ENCODE assay signal across 8 cellular contexts in genomic region chr4:1345905-1346780, GRCh38. TPM values are rescaled to one million over a fixed set of nuclear protein-coding genes. Genes with fewer than 3 reads are reported as not detected.
A peak's percentile ranks its signal among the peaks of the same experiment; 100 is the strongest.
DNase-seq lines count a peak whose midpoint lies in the region; ATAC-seq and TF ChIP-seq lines count a peak whose summit lies in the region.

No MANE protein-coding gene starts in this region.

- H3K9me3 ChIP-seq in CD4-positive, CD25-positive, alpha-beta regulatory T cell (ENCODE audit: control insufficient read depth in 2 of 2, low read length in 2 of 2): no peaks in the 10 kb centered on the region
- no peaks in the 10 kb centered on the region for H3K9me3 ChIP-seq in SK-N-MC (ENCODE audit: low read depth, low read length)

- DNase-seq in CD4-positive, CD25-positive, alpha-beta regulatory T cell: peak; percentile 32 to 62 (median 60)
- DNase-seq in SK-N-MC (ENCODE audit: low read depth, low spot score) (no peak), amygdala (lab: John Stamatoyannopoulos, UW) (peak in 35 of 56 donors; percentile 15 to 68 (median 43)), hepatic stellate cell (ENCODE audit: low spot score) (peak; percentile 60), retinal pigment epithelial cell (ENCODE audit: low read depth) (no peak), NCI-H128 (lab: John Stamatoyannopoulos, UW; ENCODE audit: unreplicated experiment) (no peak)

- peaks cover 8% of the 10 kb centered on the region for H3K36me3 Mint-ChIP-seq in CD4-positive, CD25-positive, alpha-beta regulatory T cell

- H3K27ac ChIP-seq in CD4-positive, CD25-positive, alpha-beta regulatory T cell (ENCODE audit: insufficient read depth, low read length, poor library complexity, severe bottlenecking): peak overlapping the region; percentile 93
- peak overlapping the region; percentile 77 for H3K27ac ChIP-seq in SK-N-MC

- ATAC-seq in CD4-positive, CD25-positive, alpha-beta regulatory T cell (ENCODE audit: low read depth in 2 of 2): peak; percentile 5 to 10
- ATAC-seq in GM18907 (IDR thresholded peaks at IDR 0.05; ENCODE audit: unreplicated experiment): peak; percentile 32
- ATAC-seq in HG03354 (IDR thresholded peaks at IDR 0.05; ENCODE audit: poor library complexity, severe bottlenecking, unreplicated experiment): peak; percentile 31

- no peaks in the 10 kb centered on the region for H3K27me3 Mint-ChIP-seq in CD4-positive, CD25-positive, alpha-beta regulatory T cell

- H3K36me3 ChIP-seq in CD4-positive, CD25-positive, alpha-beta regulatory T cell (ENCODE audit: control insufficient read depth, insufficient read depth, low read length): peaks cover 4% of the 10 kb centered on the region
- peaks cover under 1% of the 10 kb centered on the region; the same call in 1 of the 2 replicates for H3K36me3 ChIP-seq in SK-N-MC (ENCODE audit: insufficient read depth, low read length)

- peak; percentile 46 for TF ChIP-seq CTCF in retinal pigment epithelial cell (conservative IDR thresholded peaks at IDR 0.05; ENCODE audit: low read depth, low read length)

- H3K4me1 Mint-ChIP-seq in CD4-positive, CD25-positive, alpha-beta regulatory T cell: peaks cover 12 to 41% (median 26%) of the 10 kb centered on the region in 4 donors

- peak overlapping the region; percentile 66 for H3K4me3 ChIP-seq in CD4-positive, CD25-positive, alpha-beta regulatory T cell (ENCODE audit: low read depth, low read length)
- peak overlapping the region; percentile 94 for H3K4me3 ChIP-seq in SK-N-MC
- peak overlapping the region; percentile 68 for H3K4me3 ChIP-seq in retinal pigment epithelial cell (ENCODE audit: low read length)

- H3K9me3 Mint-ChIP-seq in CD4-positive, CD25-positive, alpha-beta regulatory T cell: no peaks in the 10 kb centered on the region

- H3K27me3 ChIP-seq in CD4-positive, CD25-positive, alpha-beta regulatory T cell (ENCODE audit: control insufficient read depth, insufficient read depth, low read length): no peaks in the 10 kb centered on the region

- H3K27ac Mint-ChIP-seq in CD4-positive, CD25-positive, alpha-beta regulatory T cell: peak overlapping the region; percentile 61 to 96 (median 95)

- H3K9ac ChIP-seq in SK-N-MC (ENCODE audit: insufficient read length): peak overlapping the region; percentile 89

- peak overlapping the region; percentile 94 to 98 (median 97) for H3K4me3 Mint-ChIP-seq in CD4-positive, CD25-positive, alpha-beta regulatory T cell

- H3K4me1 ChIP-seq in CD4-positive, CD25-positive, alpha-beta regulatory T cell (ENCODE audit: control insufficient read depth, insufficient read depth, low read length, poor library complexity, severe bottlenecking): peaks cover 18% of the 10 kb centered on the region

RNA-seq across cellular contexts. Expression of gene UVSSA, which starts 0.9 kb away (rescaled TPM):
- total RNA-seq in CD4-positive, CD25-positive, alpha-beta regulatory T cell: 42.9 TPM
- 1 to 10 TPM; 2.1 to 4.4 (median 3.4) TPM for polyA plus RNA-seq in CD4-positive, CD25-positive, alpha-beta regulatory T cell

RNA-seq across cellular contexts. Expression of gene MAEA, which starts 56.5 kb away (rescaled TPM):
- total RNA-seq in CD4-positive, CD25-positive, alpha-beta regulatory T cell: 77.7 TPM
- polyA plus RNA-seq in CD4-positive, CD25-positive, alpha-beta regulatory T cell: 10 to 100 TPM; 61.2 to 76.2 (median 66.2) TPM

Comparison
In these comparisons a context has a peak if more than half of its experiments do, and no peak if none do; other contexts are left out.
1. DNase-seq: peak in CD4-positive, CD25-positive, alpha-beta regulatory T cell (3 of 3), amygdala (35 of 56) and hepatic stellate cell (single experiment); none in SK-N-MC (single experiment), retinal pigment epithelial cell (single experiment) and NCI-H128 (single experiment).
2. Peak in every context shown above with its lines, with median percentiles within 50 percentile points of each other: ATAC-seq and H3K4me3 ChIP-seq.